Comparison of ENCODE assay signal across 1 cellular context in genomic region chr6:92762414-92763374, GRCh38.
TF ChIP-seq lines count a peak whose summit lies in the region.

No MANE protein-coding gene starts in this region.

TF ChIP-seq in H1, 55 proteins besides CTCF, POLR2A, EP300 and RAD21:
- TF ChIP-seq RNF2 (IDR thresholded peaks at IDR 0.05; ENCODE audit: borderline replicate concordance, low read depth, low read length, missing control alignments, poor library complexity, severe bottlenecking) (no peak), CBX5 (IDR thresholded peaks at IDR 0.05; ENCODE audit: low read depth, low read length) (no peak), ATF3 (IDR thresholded peaks at IDR 0.05; ENCODE audit: insufficient read depth, low read depth, low read length) (no peak), SUZ12 (IDR thresholded peaks at IDR 0.05; ENCODE audit: low read length) (no peak), CREB1 (IDR thresholded peaks at IDR 0.05) (no peak), POU5F1 (IDR thresholded peaks at IDR 0.05; ENCODE audit: low read depth, low read length) (no peak), TCF12 (IDR thresholded peaks at IDR 0.05; ENCODE audit: low read depth, low read length) (no peak), MAX (IDR thresholded peaks at IDR 0.05) (no peak), RXRA (IDR thresholded peaks at IDR 0.05; ENCODE audit: insufficient read depth, low read depth, low read length) (no peak)
